22 cellular contexts compared by ENCODE assay signal in genomic region chr6:56062856-56063255, GRCh38.
"Had no signal": no experiment of that assay in that cellular context is flagged by ENCODE, and none has a peak within 500 bp of the region (broad histone marks: within the 10 kb centered on the region; RNA-seq: fewer than 3 reads in every experiment).

No MANE protein-coding gene starts in this region.

- DNase-seq: activated CD4-positive, alpha-beta T cell treated with anti-CD3 and anti-CD28 coated beads for 1 hour; activated CD8-positive, alpha-beta T cell treated with anti-CD3 and anti-CD28 coated beads for 36 hours; activated gamma-delta T cell; activated T-cell treated with anti-CD3 and anti-CD28 coated beads, Interleukin-2, amount 50 U/mL, for 4 hours; brain microvascular endothelial cell; effector memory CD8-positive, alpha-beta T cell; kidney; left lung; mucosa of descending colon; posterior cingulate gyrus; retina; SK-N-SH; stimulated activated naive CD8-positive, alpha-beta T cell treated with anti-CD3 and anti-CD28 coated beads, Interleukin-15, Interleukin-2, amounts not matched to agents 100 U/mL and 50 U/mL, for 24 hours; T-cell; T-helper 9 cell; trophoblast cell had no signal

- ATAC-seq: activated CD8-positive, alpha-beta T cell treated with anti-CD3 and anti-CD28 coated beads for 36 hours; activated T-cell treated with anti-CD3 and anti-CD28 coated beads, Interleukin-2, amount 50 U/mL, for 4 hours; effector memory CD8-positive, alpha-beta T cell; left lung; mucosa of descending colon; natural killer cell treated with Interleukin-12 subunit alpha and Interleukin-12 subunit beta and Interleukin-15 and Interleukin-18, amount 100 ng/mL, for 72 hours; stimulated activated naive CD8-positive, alpha-beta T cell treated with anti-CD3 and anti-CD28 coated beads, Interleukin-15, Interleukin-2, amounts not matched to agents 100 U/mL and 50 U/mL, for 24 hours; T-cell had no signal

- H3K9me3 Mint-ChIP-seq: activated CD8-positive, alpha-beta T cell treated with anti-CD3 and anti-CD28 coated beads for 36 hours; dendritic cell treated with granulocyte-macrophage colony-stimulating factor and Interleukin-4, amounts not matched to agents 40 ng/mL and 50 ng/mL, for 4 days had no signal

- H3K27ac Mint-ChIP-seq: activated CD8-positive, alpha-beta T cell treated with anti-CD3 and anti-CD28 coated beads for 36 hours; activated naive CD8-positive, alpha-beta T cell; dendritic cell treated with granulocyte-macrophage colony-stimulating factor and Interleukin-4, amounts not matched to agents 40 ng/mL and 50 ng/mL, for 4 days; effector memory CD8-positive, alpha-beta T cell; natural killer cell treated with Interleukin-12 subunit alpha and Interleukin-12 subunit beta and Interleukin-15 and Interleukin-18, amount 100 ng/mL, for 72 hours; T-cell had no signal

- H3K4me3 ChIP-seq: hepatocyte, left lung, mucosa of descending colon, skin epidermis had no signal

- H3K4me1 Mint-ChIP-seq: central memory CD8-positive, alpha-beta T cell; T-cell had no signal

- H3K36me3 Mint-ChIP-seq: activated naive CD8-positive, alpha-beta T cell; natural killer cell treated with Interleukin-12 subunit alpha and Interleukin-12 subunit beta and Interleukin-15 and Interleukin-18, amount 100 ng/mL, for 72 hours; T-cell had no signal

- H3K4me3 Mint-ChIP-seq: activated CD8-positive, alpha-beta T cell treated with anti-CD3 and anti-CD28 coated beads for 36 hours; activated naive CD8-positive, alpha-beta T cell; activated T-cell treated with anti-CD3 and anti-CD28 coated beads, Interleukin-2, amount 50 U/mL, for 4 hours; central memory CD8-positive, alpha-beta T cell; dendritic cell treated with granulocyte-macrophage colony-stimulating factor and Interleukin-4, amounts not matched to agents 40 ng/mL and 50 ng/mL, for 4 days; effector memory CD8-positive, alpha-beta T cell; natural killer cell treated with Interleukin-12 subunit alpha and Interleukin-12 subunit beta and Interleukin-15 and Interleukin-18, amount 100 ng/mL, for 72 hours; T-cell had no signal

- H3K27me3 Mint-ChIP-seq: activated CD8-positive, alpha-beta T cell treated with anti-CD3 and anti-CD28 coated beads for 36 hours; activated naive CD8-positive, alpha-beta T cell; central memory CD8-positive, alpha-beta T cell; effector memory CD8-positive, alpha-beta T cell; natural killer cell treated with Interleukin-12 subunit alpha and Interleukin-12 subunit beta and Interleukin-15 and Interleukin-18, amount 100 ng/mL, for 72 hours; T-cell had no signal
